15 cellular contexts compared by ENCODE assay signal in the genomic region with DNA sequence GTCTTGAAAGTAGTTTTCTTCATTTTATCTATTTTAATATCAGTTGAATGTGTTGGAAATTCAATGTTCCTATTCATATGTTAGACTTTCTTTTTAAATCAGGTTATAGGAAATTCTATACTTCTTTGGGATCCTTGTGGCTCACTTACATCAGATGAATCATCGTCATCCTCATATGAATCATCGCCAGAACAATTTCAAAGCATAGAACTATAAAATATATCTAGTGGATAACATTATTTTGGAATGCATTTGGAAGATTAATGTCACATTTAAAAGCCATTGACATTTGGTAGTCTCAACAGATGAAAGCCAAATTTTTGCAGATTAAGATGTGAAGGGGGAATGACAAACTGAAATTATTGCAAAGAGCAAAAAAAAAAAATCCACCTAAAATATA.
DNase-seq lines count a peak whose midpoint lies in the region; ATAC-seq, FAIRE-seq and TF ChIP-seq lines count a peak whose summit lies in the region.
"Had no signal": no experiment of that assay in that cellular context is flagged by ENCODE, and none has a peak within 500 bp of the region (broad histone marks: within the 10 kb centered on the region; RNA-seq: fewer than 3 reads in every experiment).

No MANE protein-coding gene starts in this region.

- H3K36me3 ChIP-seq in endothelial cell of umbilical vein (ENCODE audit: control insufficient read depth in 2 of 2, extremely low read depth in 1 of 2, insufficient read depth in 2 of 2, low read length in 2 of 2), result no peaks in the 10 kb centered on the region
- no peaks in the 10 kb centered on the region for H3K36me3 ChIP-seq in psoas muscle (ENCODE audit: insufficient read depth in 1 of 2, low read depth in 1 of 2)
- no peaks in the 10 kb centered on the region for H3K36me3 ChIP-seq in esophagus squamous epithelium

- TF ChIP-seq CTCF in endothelial cell of umbilical vein (IDR thresholded peaks at IDR 0.05; ENCODE audit: extremely low read depth in 1 of 2, insufficient read depth in 1 of 2, low read depth in 1 of 2, low read length in 2 of 2) (no peak), psoas muscle (IDR thresholded peaks at IDR 0.05) (no peak), esophagus squamous epithelium (IDR thresholded peaks at IDR 0.05) (no peak)

- H3K4me3 ChIP-seq in endothelial cell of umbilical vein (replicated peaks in 1 of 3; ENCODE audit: insufficient read depth in 1 of 3, low read depth in 1 of 3, low read length in 3 of 3) (no peak overlapping the region), psoas muscle (no peak overlapping the region), esophagus squamous epithelium (no peak overlapping the region)

- POLR2A ChIA-PET in endothelial cell of umbilical vein (lab: Charles Lee), result no interaction called here

- DNase-seq in GM03348 (ENCODE audit: low spot score), result peak; percentile 27
- DNase-seq in RKO (ENCODE audit: low spot score), result peak; percentile 69
- DNase-seq in endothelial cell of umbilical vein (ENCODE audit: low read depth, low spot score), result peak; percentile 28
- no peak for DNase-seq in psoas muscle
- DNase-seq in esophagus squamous epithelium (lab: John Stamatoyannopoulos, UW), result no peak
- no peak for DNase-seq in erythroblast (lab: John Stamatoyannopoulos, UW)
- DNase-seq: activated CD8-positive, alpha-beta T cell treated with anti-CD3 and anti-CD28 coated beads for 36 hours; COR-L47; H9; KBM-7; NCI-H1930; NK-92 treated with Interleukin-12 subunit alpha and Interleukin-12 subunit beta, amount 100 ng/mL, for 24 hours had no signal

- WGBS in psoas muscle, 3 donors, result 49 to 63% (median 49%) methylated on average over 2 of the region's 2 CpGs
- WGBS in esophagus squamous epithelium, 2 donors, result 26 to 37% methylated on average over 2 of the region's 2 CpGs

- peak; percentile 87 for FAIRE-seq in endothelial cell of umbilical vein (lab: Jason Lieb, UNC)

- no TSS peak for BruUV-seq in endothelial cell of umbilical vein (replicated peaks; lab: Mats Ljungman, UMichigan)

- TF ChIP-seq POLR2A in endothelial cell of umbilical vein (IDR thresholded peaks at IDR 0.05; ENCODE audit: low read depth, low read length), result no peak
- no peak for TF ChIP-seq POLR2A in esophagus squamous epithelium (IDR thresholded peaks at IDR 0.05)
- no peak for TF ChIP-seq POLR2A in erythroblast (IDR thresholded peaks at IDR 0.05; ENCODE audit: low read length)

- no peak overlapping the region for H2AFZ ChIP-seq in endothelial cell of umbilical vein (ENCODE audit: low read depth, low read length)

- dilution Hi-C loops in endothelial cell of umbilical vein (cut with MboI; ENCODE audit: extremely low pct_ligation_motif_present, low sequenced_read_pairs), result no loop called here

- no peaks in the 10 kb centered on the region for H3K27me3 ChIP-seq in endothelial cell of umbilical vein (ENCODE audit: control insufficient read depth in 2 of 2, insufficient read depth in 2 of 2, low read length in 2 of 2)
- no peaks in the 10 kb centered on the region for H3K27me3 ChIP-seq in psoas muscle (ENCODE audit: insufficient read depth in 3 of 3, low read length in 2 of 3)
- H3K27me3 ChIP-seq in esophagus squamous epithelium, result no peaks in the 10 kb centered on the region

- no peaks in the 10 kb centered on the region for H3K9me1 ChIP-seq in endothelial cell of umbilical vein (replicated peaks; ENCODE audit: control insufficient read depth, extremely low read depth, insufficient read depth, low read length)

- no peak overlapping the region for H3K4me2 ChIP-seq in endothelial cell of umbilical vein (ENCODE audit: insufficient read depth, low read length)

- no peaks in the 10 kb centered on the region for H3K79me2 ChIP-seq in endothelial cell of umbilical vein (ENCODE audit: control insufficient read depth, insufficient read depth, low read length)

- ATAC-seq in psoas muscle (no peak), HG02973 (IDR thresholded peaks at IDR 0.05; ENCODE audit: unreplicated experiment) (no peak), HG03565 (IDR thresholded peaks at IDR 0.05; ENCODE audit: unreplicated experiment) (no peak)
- ATAC-seq: activated CD8-positive, alpha-beta T cell treated with anti-CD3 and anti-CD28 coated beads for 36 hours; activated naive CD4-positive, alpha-beta T cell treated with anti-CD3 and anti-CD28 coated beads, Interleukin-2, amount 50 U/mL, for 72 hours had no signal

- H3K9ac ChIP-seq in endothelial cell of umbilical vein (replicated peaks; ENCODE audit: extremely low read depth, insufficient read depth, low read length), result no peak overlapping the region

- no peak overlapping the region for H3K27ac ChIP-seq in endothelial cell of umbilical vein (ENCODE audit: insufficient read depth, low read depth, low read length)
- H3K27ac ChIP-seq in psoas muscle, result peak overlapping the region; percentile 47
- no peak overlapping the region for H3K27ac ChIP-seq in esophagus squamous epithelium

- CTCF ChIA-PET in endothelial cell of umbilical vein (lab: Charles Lee), result no interaction called here

- H3K4me1 ChIP-seq in endothelial cell of umbilical vein (ENCODE audit: control insufficient read depth, extremely low read depth, insufficient read depth, low read length) (peaks cover 9% of the 10 kb centered on the region), psoas muscle (peaks cover 12% of the 10 kb centered on the region), esophagus squamous epithelium (peaks cover 0 to 11% (median 0%) of the 10 kb centered on the region in 3 donors)

- intact Hi-C loops in endothelial cell of umbilical vein (cut with micrococcal nuclease), result loop anchor here (10.0 kb wide), 1 partner anchor 695 kb away; the partner anchor contains the start of gene SANBR
- intact Hi-C loops in psoas muscle (cut with DNase I), result loop anchor here (5.0 to 10.0 kb wide), 5 partner anchors 37 to 653 kb away; partner anchors contain the start of gene XPO1 (in 1 of the 2)
- intact Hi-C loops in esophagus squamous epithelium (cut with DNase I), result loop anchor here (5.0 kb wide), 1 partner anchor 222 kb away; the partner anchor contains the start of gene XPO1

- no peaks in the 10 kb centered on the region for H4K20me1 ChIP-seq in endothelial cell of umbilical vein (replicated peaks; ENCODE audit: control insufficient read depth, extremely low read depth, insufficient read depth, low read length)

- H3K9me3 ChIP-seq in endothelial cell of umbilical vein (replicated peaks; ENCODE audit: control insufficient read depth, insufficient read depth, low read length) (no peaks in the 10 kb centered on the region), psoas muscle (no peaks in the 10 kb centered on the region), esophagus squamous epithelium (no peaks in the 10 kb centered on the region)

TF ChIP-seq in endothelial cell of umbilical vein, 7 proteins besides CTCF, POLR2A, EP300 and RAD21:
- peak; percentile 91 for TF ChIP-seq FOS (IDR thresholded peaks at IDR 0.05; ENCODE audit: borderline replicate concordance, insufficient read depth, low read length)
- TF ChIP-seq MYC (IDR thresholded peaks at IDR 0.05; ENCODE audit: low read depth, low read length), result no peak
- no peak for TF ChIP-seq EZH2 (IDR thresholded peaks at IDR 0.05; ENCODE audit: borderline replicate concordance, low read depth, low read length, severe bottlenecking)
- peak; percentile 63 for TF ChIP-seq JUN (IDR thresholded peaks at IDR 0.05; ENCODE audit: borderline replicate concordance, insufficient read depth, insufficient read length, low read depth)
TF ChIP-seq in endothelial cell of umbilical vein: peak in this region for 2.

Comparison
In these comparisons a context has a peak if more than half of its experiments do, and no peak if none do; other contexts are left out.
1. DNase-seq: peak in GM03348 (single experiment), RKO (single experiment) and endothelial cell of umbilical vein (single experiment); none in psoas muscle (0 of 2), esophagus squamous epithelium (single experiment) and erythroblast (0 of 2).